1 cellular context compared by ENCODE assay signal in the genomic region with DNA sequence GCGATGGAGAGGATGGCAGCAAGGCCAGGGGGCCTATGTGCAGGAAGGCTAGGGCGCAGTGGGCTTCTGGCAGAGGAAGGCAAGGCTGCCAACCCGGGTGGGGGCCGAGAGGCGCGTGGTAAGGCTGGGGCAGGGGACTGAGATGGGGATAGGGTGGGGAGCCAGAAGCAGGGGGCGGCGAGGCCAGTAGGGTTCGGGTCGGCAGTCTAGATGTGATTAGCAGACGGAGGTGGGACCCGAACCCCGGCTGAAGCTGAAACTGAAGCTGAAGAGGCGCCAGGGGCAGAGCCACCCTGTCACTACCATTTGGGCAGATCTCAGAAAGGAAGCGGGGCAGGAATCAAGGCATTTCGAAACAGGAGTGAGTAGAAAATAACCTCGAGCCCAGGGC.
A peak's percentile ranks its signal among the peaks of the same experiment; 100 is the strongest.
TF ChIP-seq lines count a peak whose summit lies in the region.

No MANE protein-coding gene starts in this region.

TF ChIP-seq in HepG2, 621 proteins besides CTCF, POLR2A, EP300 and RAD21:
- TF ChIP-seq PHF8 (CRISPR knock-in tag; IDR thresholded peaks at IDR 0.05) (peak; percentile 6; the same call in 1 of the 2 replicates), KDM5A (IDR thresholded peaks at IDR 0.05; ENCODE audit: borderline replicate concordance, low read length) (0 out of 2 replicates have a peak, but pooled peaks have one; percentile 18), ZNF567 (CRISPR knock-in tag; IDR thresholded peaks at IDR 0.05; ENCODE audit: borderline replicate concordance) (0 out of 2 replicates have a peak, but pooled peaks have one; percentile 7), CREM (IDR thresholded peaks at IDR 0.05) (no peak), CREM (CRISPR knock-in tag; IDR thresholded peaks at IDR 0.05) (no peak), ZNF790 (CRISPR knock-in tag; IDR thresholded peaks at IDR 0.05; ENCODE audit: borderline replicate concordance) (0 out of 2 replicates have a peak, but pooled peaks have one; percentile 39), AHR (CRISPR knock-in tag; IDR thresholded peaks at IDR 0.05) (0 out of 2 replicates have a peak, but pooled peaks have one; percentile 13), ZMYM4 (CRISPR knock-in tag; IDR thresholded peaks at IDR 0.05) (0 out of 2 replicates have a peak, but pooled peaks have one; percentile 9), ZNF746 (CRISPR knock-in tag; IDR thresholded peaks at IDR 0.05) (0 out of 2 replicates have a peak, but pooled peaks have one; percentile 28), ZNF430 (CRISPR knock-in tag; IDR thresholded peaks at IDR 0.05) (0 out of 2 replicates have a peak, but pooled peaks have one; percentile 7)
- TF ChIP-seq, protein P1, sequence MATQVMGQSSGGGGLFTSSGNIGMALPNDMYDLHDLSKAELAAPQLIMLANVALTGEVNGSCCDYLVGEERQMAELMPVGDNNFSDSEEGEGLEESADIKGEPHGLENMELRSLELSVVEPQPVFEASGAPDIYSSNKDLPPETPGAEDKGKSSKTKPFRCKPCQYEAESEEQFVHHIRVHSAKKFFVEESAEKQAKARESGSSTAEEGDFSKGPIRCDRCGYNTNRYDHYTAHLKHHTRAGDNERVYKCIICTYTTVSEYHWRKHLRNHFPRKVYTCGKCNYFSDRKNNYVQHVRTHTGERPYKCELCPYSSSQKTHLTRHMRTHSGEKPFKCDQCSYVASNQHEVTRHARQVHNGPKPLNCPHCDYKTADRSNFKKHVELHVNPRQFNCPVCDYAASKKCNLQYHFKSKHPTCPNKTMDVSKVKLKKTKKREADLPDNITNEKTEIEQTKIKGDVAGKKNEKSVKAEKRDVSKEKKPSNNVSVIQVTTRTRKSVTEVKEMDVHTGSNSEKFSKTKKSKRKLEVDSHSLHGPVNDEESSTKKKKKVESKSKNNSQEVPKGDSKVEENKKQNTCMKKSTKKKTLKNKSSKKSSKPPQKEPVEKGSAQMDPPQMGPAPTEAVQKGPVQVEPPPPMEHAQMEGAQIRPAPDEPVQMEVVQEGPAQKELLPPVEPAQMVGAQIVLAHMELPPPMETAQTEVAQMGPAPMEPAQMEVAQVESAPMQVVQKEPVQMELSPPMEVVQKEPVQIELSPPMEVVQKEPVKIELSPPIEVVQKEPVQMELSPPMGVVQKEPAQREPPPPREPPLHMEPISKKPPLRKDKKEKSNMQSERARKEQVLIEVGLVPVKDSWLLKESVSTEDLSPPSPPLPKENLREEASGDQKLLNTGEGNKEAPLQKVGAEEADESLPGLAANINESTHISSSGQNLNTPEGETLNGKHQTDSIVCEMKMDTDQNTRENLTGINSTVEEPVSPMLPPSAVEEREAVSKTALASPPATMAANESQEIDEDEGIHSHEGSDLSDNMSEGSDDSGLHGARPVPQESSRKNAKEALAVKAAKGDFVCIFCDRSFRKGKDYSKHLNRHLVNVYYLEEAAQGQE (IDR thresholded peaks at IDR 0.05; ENCODE audit: borderline replicate concordance in 1 of 2, low read depth in 1 of 2, low read length in 2 of 2): no peak
TF ChIP-seq in HepG2: peak in this region for 8.
